1 cellular context compared by ENCODE assay signal in genomic region chr11:62004473-62004872, GRCh38.
TF ChIP-seq lines count a peak whose summit lies in the region.

No MANE protein-coding gene starts in this region.

TF ChIP-seq in SK-N-SH treated with all-trans-retinoic acid at 6 μM for 48 hours, 23 proteins besides CTCF, POLR2A, EP300 and RAD21 (continued from another document):
- TF ChIP-seq CREB5 (CRISPR knock-in tag; IDR thresholded peaks at IDR 0.05; ENCODE audit: low read depth) (no peak), ZNF70 (CRISPR knock-in tag; IDR thresholded peaks at IDR 0.05) (no peak), OSR1 (CRISPR knock-in tag; IDR thresholded peaks at IDR 0.05) (no peak)
